In the genomic region with DNA sequence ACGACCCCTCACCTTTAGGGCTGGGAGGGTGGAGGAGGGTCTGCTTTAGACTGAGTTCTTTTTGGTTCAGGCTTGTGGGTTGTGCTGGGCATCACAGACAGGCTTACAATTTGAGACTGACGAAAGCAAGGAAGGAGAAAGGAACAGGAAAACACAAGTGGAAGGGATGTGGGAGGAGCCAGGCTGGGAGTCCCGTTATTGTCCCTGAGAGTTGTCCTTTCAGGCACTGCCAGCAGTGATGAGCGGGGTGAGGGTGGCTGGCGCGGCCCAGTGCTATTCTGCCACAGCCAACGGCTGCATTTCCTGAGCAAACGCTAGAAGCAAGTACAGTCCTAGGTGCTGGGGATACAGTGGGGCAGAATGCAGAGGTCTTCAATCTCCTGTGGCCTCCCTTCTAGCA, we compare ENCODE assay signal across 25 cellular contexts. TPM values are rescaled to one million over a fixed set of nuclear protein-coding genes. Genes with fewer than 3 reads are reported as not detected.
DNase-seq lines count a peak whose midpoint lies in the region; ATAC-seq, FAIRE-seq and TF ChIP-seq lines count a peak whose summit lies in the region.
"Had no signal": no experiment of that assay in that cellular context is flagged by ENCODE, and none has a peak within 500 bp of the region (broad histone marks: within the 10 kb centered on the region; RNA-seq: fewer than 3 reads in every experiment).

No MANE protein-coding gene starts in this region.

- no peaks in the 10 kb centered on the region for H3K4me1 Mint-ChIP-seq in activated T-helper 1 cell treated with anti-CD3 and anti-CD28 coated beads, Interleukin-12 subunit alpha, Interleukin-12 subunit beta, Interleukin-2, Interleukin-4 antibody, amounts not matched to agents 30 ng/mL and 10 ng/mL and 1 ng/mL, durations not matched to agents 14 hours and 24 hours and 36 hours (ENCODE audit: low read depth)
- H3K4me1 Mint-ChIP-seq: CD4-positive, alpha-beta memory T cell had no signal

- POLR2A ChIA-PET in HepG2 (lab: Yijun Ruan, JAX), result no interaction called here

- TF ChIP-seq POLR2A in HepG2 (IDR thresholded peaks at IDR 0.05; ENCODE audit: insufficient read depth in 1 of 2, low read depth in 2 of 2, low read length in 2 of 2), result no peak

- no peak for TF ChIP-seq CTCF in HepG2 (CRISPR knock-in tag; IDR thresholded peaks at IDR 0.05)

- ATAC-seq in Right ventricle myocardium inferior, result peak; percentile 47
- ATAC-seq in HepG2, result peak; percentile 48
- ATAC-seq in HG03469 (IDR thresholded peaks at IDR 0.05; ENCODE audit: unreplicated experiment), result no peak
- no peak for ATAC-seq in HG03354 (IDR thresholded peaks at IDR 0.05; ENCODE audit: poor library complexity, severe bottlenecking, unreplicated experiment)

- no peak for TF ChIP-seq EP300 in HepG2 (IDR thresholded peaks at IDR 0.05; ENCODE audit: low read depth in 2 of 2, low read length in 2 of 2)
- TF ChIP-seq EP300 in HepG2 (CRISPR knock-in tag; IDR thresholded peaks at IDR 0.05; ENCODE audit: borderline replicate concordance), result no peak

- no peak overlapping the region for H3K27ac ChIP-seq in HepG2 (ENCODE audit: extremely low read length, insufficient read depth, low read length)
- H3K27ac ChIP-seq: adrenal gland, hepatocyte had no signal

- CTCF ChIA-PET in HepG2 (lab: Yijun Ruan, JAX; ENCODE audit: low intra/inter-chr PET ratio, low total read pairs), result no interaction called here

- H3K4me2 ChIP-seq in HepG2 (ENCODE audit: low read depth, low read length), result peak overlapping the region; percentile 59
- H3K4me2 ChIP-seq: hepatocyte had no signal

- in situ Hi-C loops in HepG2 (cut with HindIII; ENCODE audit: extremely low pct_ligation_motif_present, low pct_unique_long_range_greater_than_20kb), result no loop called here

- no peak overlapping the region for H3K4me3 Mint-ChIP-seq in activated T-helper 1 cell treated with anti-CD3 and anti-CD28 coated beads, Interleukin-12 subunit alpha, Interleukin-12 subunit beta, Interleukin-2, Interleukin-4 antibody, amounts not matched to agents 30 ng/mL and 10 ng/mL and 1 ng/mL, durations not matched to agents 14 hours and 24 hours and 36 hours
- H3K4me3 Mint-ChIP-seq: CD4-positive, alpha-beta memory T cell; T-helper 1 cell treated with Interleukin-12 subunit alpha and Interleukin-12 subunit beta and Interleukin-4 antibody, amounts not matched to agents 30 μg/mL and 1 μg/mL, for 36 hours had no signal

- H2AFZ ChIP-seq in HepG2 (ENCODE audit: low read length), result no peak overlapping the region
- H2AFZ ChIP-seq: hepatocyte had no signal

- no peaks in the 10 kb centered on the region for H3K9me3 Mint-ChIP-seq in activated T-helper 1 cell treated with anti-CD3 and anti-CD28 coated beads, Interleukin-12 subunit alpha, Interleukin-12 subunit beta, Interleukin-2, Interleukin-4 antibody, amounts not matched to agents 30 ng/mL and 10 ng/mL and 1 ng/mL, durations not matched to agents 14 hours and 24 hours and 36 hours
- H3K9me3 Mint-ChIP-seq: CD4-positive, alpha-beta memory T cell; T-helper 1 cell treated with Interleukin-12 subunit alpha and Interleukin-12 subunit beta and Interleukin-4 antibody, amounts not matched to agents 30 μg/mL and 1 μg/mL, for 36 hours had no signal

- peak overlapping the region in 2 of 3 experiments; percentile 16 to 46; a peak in 2 of 6 replicates for H3K4me3 ChIP-seq in HepG2 (replicated peaks in 1 of 3; ENCODE audit: insufficient read depth in 1 of 3, low read depth in 2 of 3, low read length in 3 of 3)
- H3K4me3 ChIP-seq: adrenal gland, hepatocyte, lung had no signal

- peaks cover 29% of the 10 kb centered on the region for H3K4me1 ChIP-seq in HepG2 (ENCODE audit: insufficient read depth, low read length)
- H3K4me1 ChIP-seq: adrenal gland had no signal

- no peaks in the 10 kb centered on the region; a peak in 2 of 5 replicates for H3K27me3 ChIP-seq in HepG2 (ENCODE audit: control insufficient read depth in 1 of 2, insufficient read depth in 2 of 2, low read length in 2 of 2)
- H3K27me3 ChIP-seq: adrenal gland, hepatocyte had no signal

- BruUV-seq in HepG2 (replicated peaks; lab: Mats Ljungman, UMichigan), result no TSS peak

- 19% methylated on average over 6 of the region's 8 CpGs for WGBS in HepG2 (ENCODE audit: low lambda C conversion rate)

- no peak for FAIRE-seq in HepG2 (lab: Jason Lieb, UNC)
- FAIRE-seq: bronchial epithelial cell, GM12892, GM19239 had no signal

- no peaks in the 10 kb centered on the region for H3K79me2 ChIP-seq in HepG2 (ENCODE audit: insufficient read depth, low read length)
- H3K79me2 ChIP-seq: hepatocyte had no signal

- H3K9me3 ChIP-seq in HepG2 (ENCODE audit: low read length), result no peaks in the 10 kb centered on the region
- H3K9me3 ChIP-seq: adrenal gland had no signal

- intact Hi-C loops in Right ventricle myocardium inferior (cut with DNase I), result loop anchor here (2.0 kb wide), 1 partner anchor 23 kb away; no protein-coding TSS in a partner anchor
- intact Hi-C loops in cardiac septum (cut with DNase I), result no loop called here
- intact Hi-C loops in HepG2 (cut with micrococcal nuclease; ENCODE audit: unreplicated experiment), result no loop called here
- intact Hi-C loops in activated T-helper 1 cell treated with anti-CD3 and anti-CD28 coated beads, Interleukin-12 subunit alpha, Interleukin-12 subunit beta, Interleukin-2, Interleukin-4 antibody, amounts not matched to agents 30 ng/mL and 10 ng/mL and 1 ng/mL, durations not matched to agents 14 hours and 24 hours and 36 hours (cut with micrococcal nuclease), result loop anchor here (10.0 kb wide), 2 partner anchors 93 to 363 kb away; a partner anchor contains a TSS

- peak; percentile 75 for DNase-seq in Right ventricle myocardium inferior (ENCODE audit: missing footprints)
- DNase-seq in cardiac septum (ENCODE audit: low spot score), result no peak
- DNase-seq in ecto neural progenitor cell (ENCODE audit: low spot score), result peak; percentile 50
- no peak for DNase-seq in HepG2 (ENCODE audit: low spot score)
- no peak for DNase-seq in activated T-helper 1 cell treated with anti-CD3 and anti-CD28 coated beads, Interleukin-12 subunit alpha, Interleukin-12 subunit beta, Interleukin-2, Interleukin-4 antibody, amounts not matched to agents 30 ng/mL and 10 ng/mL and 1 ng/mL, durations not matched to agents 14 hours and 24 hours and 36 hours (ENCODE audit: low spot score)
- no peak for DNase-seq in activated T-cell treated with anti-CD3 and anti-CD28 coated beads, Interleukin-2, amount 50 U/mL, for 48 hours
- DNase-seq: activated CD8-positive, alpha-beta memory T cell treated with anti-CD3 and anti-CD28 coated beads, Interleukin-2, amount 50 U/mL, for 48 hours; CD4-positive, alpha-beta memory T cell; DND-41; H7; Karpas-422; NCI-H2081; NCI-H524; SHP77 treated with DMSO at 0.1 percent for 48 hours; stimulated activated CD4-positive, alpha-beta T cell treated with anti-CD3 and anti-CD28 coated beads, Interleukin-2, amount 100 ng/mL, for 24 hours; stimulated activated naive CD4-positive, alpha-beta T cell had no signal

- H4K20me1 ChIP-seq in HepG2 (ENCODE audit: insufficient read depth, low read length), result no peaks in the 10 kb centered on the region

- no peak for TF ChIP-seq RAD21 in HepG2 (CRISPR knock-in tag; IDR thresholded peaks at IDR 0.05)

- no peaks in the 10 kb centered on the region for H3K36me3 ChIP-seq in HepG2 (replicated peaks in 1 of 2; ENCODE audit: control insufficient read depth in 1 of 2, insufficient read depth in 2 of 2, low read length in 2 of 2)
- H3K36me3 ChIP-seq: adrenal gland had no signal

- H3K27ac Mint-ChIP-seq in activated T-helper 1 cell treated with anti-CD3 and anti-CD28 coated beads, Interleukin-12 subunit alpha, Interleukin-12 subunit beta, Interleukin-2, Interleukin-4 antibody, amounts not matched to agents 30 ng/mL and 10 ng/mL and 1 ng/mL, durations not matched to agents 14 hours and 24 hours and 36 hours, result no peak overlapping the region
- H3K27ac Mint-ChIP-seq: CD4-positive, alpha-beta memory T cell; T-helper 1 cell treated with Interleukin-12 subunit alpha and Interleukin-12 subunit beta and Interleukin-4 antibody, amounts not matched to agents 30 μg/mL and 1 μg/mL, for 36 hours had no signal

- H3K27me3 Mint-ChIP-seq in activated T-helper 1 cell treated with anti-CD3 and anti-CD28 coated beads, Interleukin-12 subunit alpha, Interleukin-12 subunit beta, Interleukin-2, Interleukin-4 antibody, amounts not matched to agents 30 ng/mL and 10 ng/mL and 1 ng/mL, durations not matched to agents 14 hours and 24 hours and 36 hours (ENCODE audit: insufficient read depth), result peaks cover 17% of the 10 kb centered on the region

- no peaks in the 10 kb centered on the region for H3K36me3 Mint-ChIP-seq in activated T-helper 1 cell treated with anti-CD3 and anti-CD28 coated beads, Interleukin-12 subunit alpha, Interleukin-12 subunit beta, Interleukin-2, Interleukin-4 antibody, amounts not matched to agents 30 ng/mL and 10 ng/mL and 1 ng/mL, durations not matched to agents 14 hours and 24 hours and 36 hours (ENCODE audit: low read depth)
- H3K36me3 Mint-ChIP-seq: CD4-positive, alpha-beta memory T cell had no signal

- H3K9ac ChIP-seq in HepG2 (ENCODE audit: insufficient read depth, low read depth, low read length), result no peak overlapping the region

RNA-seq across cellular contexts. Expression of a gene that starts 29.2 kb away (rescaled TPM):
- 193 TPM for total RNA-seq in Right ventricle myocardium inferior
- 299 TPM for total RNA-seq in cardiac septum
- 11.6 and 18.1 TPM in 2 replicates for total RNA-seq in HepG2 (2016; rRNA removed; fragmentation: Illumina TruSeq; extraction: Trizol)
- total RNA-seq in HepG2 (2016; cell fraction: cytosol; rRNA removed; fragmentation: Illumina TruSeq; extraction: Trizol; ENCODE audit: low read depth), result 2.5 and 3.1 TPM in 2 replicates
- 9.6 and 21.5 TPM in 2 replicates for total RNA-seq in HepG2 (2016; cell fraction: insoluble cytoplasmic fraction; rRNA removed; fragmentation: Illumina TruSeq; extraction: Trizol)
- 4.4 and 4.6 TPM in 2 replicates for total RNA-seq in HepG2 (2016; cell fraction: membrane; rRNA removed; fragmentation: Illumina TruSeq; extraction: Trizol)
- 16.9 and 19.5 TPM in 2 replicates for total RNA-seq in HepG2 (2016; cell fraction: nucleus; rRNA removed; fragmentation: Illumina TruSeq; extraction: Trizol)
- polyA plus RNA-seq in HepG2 (2011; rRNA removed), result 42.3 and 58.2 TPM in 2 replicates
- 38.6 and 41.6 TPM in 2 replicates for polyA plus RNA-seq in HepG2 (2011; cell fraction: cytosol; rRNA removed)
- polyA plus RNA-seq in HepG2 (2011; cell fraction: nucleus; rRNA removed), result 55.3 and 55.7 TPM in 2 replicates
- 27.2 and 58.7 TPM in 2 replicates for polyA plus RNA-seq in HepG2 (2012)
- 2.2 and 3.0 TPM in 2 replicates for polyA plus RNA-seq in HepG2 (2016; cell fraction: cytosol; fragmentation: Illumina TruSeq; extraction: Trizol; ENCODE audit: low read depth)
- 9.6 and 13.8 TPM in 2 replicates for polyA plus RNA-seq in HepG2 (2016; cell fraction: insoluble cytoplasmic fraction; fragmentation: Illumina TruSeq; extraction: Trizol; ENCODE audit: low read depth)
- polyA plus RNA-seq in HepG2 (2016; cell fraction: membrane; fragmentation: Illumina TruSeq; extraction: Trizol; ENCODE audit: low read depth), result 4.1 TPM in 2 replicates
- polyA plus RNA-seq in HepG2 (2016; cell fraction: nucleus; fragmentation: Illumina TruSeq; extraction: Trizol; ENCODE audit: insufficient read depth, low read depth), result 31.0 and 34.1 TPM in 2 replicates
- 9.4 and 96.3 TPM in 2 replicates for polyA minus RNA-seq in HepG2 (2011; rRNA and poly(A)+ RNA removed; ENCODE audit: low replicate concordance)
- 25.1 and 32.3 TPM in 2 replicates for polyA minus RNA-seq in HepG2 (2011; cell fraction: cytosol; rRNA and poly(A)+ RNA removed)
- polyA minus RNA-seq in HepG2 (2011; cell fraction: nucleus; rRNA and poly(A)+ RNA removed), result 27.2 and 29.7 TPM in 2 replicates
- 0.44 and 0.47 TPM in 2 replicates for total RNA-seq in activated T-helper 1 cell treated with anti-CD3 and anti-CD28 coated beads, Interleukin-12 subunit alpha, Interleukin-12 subunit beta, Interleukin-2, Interleukin-4 antibody, amounts not matched to agents 30 ng/mL and 10 ng/mL and 1 ng/mL, durations not matched to agents 14 hours and 24 hours and 36 hours
- polyA plus RNA-seq: CD4-positive, alpha-beta memory T cell had no signal

Comparison
In these comparisons a context has a peak if more than half of its experiments do, and no peak if none do; other contexts are left out.
1. DNase-seq: peak in Right ventricle myocardium inferior (single experiment) and ecto neural progenitor cell (single experiment); none in cardiac septum (single experiment), HepG2 (single experiment), activated T-helper 1 cell treated with anti-CD3 and anti-CD28 coated beads, Interleukin-12 subunit alpha, Interleukin-12 subunit beta, Interleukin-2, Interleukin-4 antibody, amounts not matched to agents 30 ng/mL and 10 ng/mL and 1 ng/mL, durations not matched to agents 14 hours and 24 hours and 36 hours (single experiment) and activated T-cell treated with anti-CD3 and anti-CD28 coated beads, Interleukin-2, amount 50 U/mL, for 48 hours (0 of 2).
2. intact Hi-C loops: an anchor here in Right ventricle myocardium inferior (2.0 kb wide) and activated T-helper 1 cell treated with anti-CD3 and anti-CD28 coated beads, Interleukin-12 subunit alpha, Interleukin-12 subunit beta, Interleukin-2, Interleukin-4 antibody, amounts not matched to agents 30 ng/mL and 10 ng/mL and 1 ng/mL, durations not matched to agents 14 hours and 24 hours and 36 hours (10.0 kb wide); none called in cardiac septum and HepG2.
3. ATAC-seq: peak in Right ventricle myocardium inferior (single experiment) and HepG2 (single experiment); none in HG03469 (single experiment) and HG03354 (single experiment).